Comparison of ENCODE assay signal across 7 cellular contexts in genomic region chr16:24645739-24646645, GRCh38.
DNase-seq lines count a peak whose midpoint lies in the region; ATAC-seq and TF ChIP-seq lines count a peak whose summit lies in the region.

No MANE protein-coding gene starts in this region.

- no peak for TF ChIP-seq CTCF in tibial artery (IDR thresholded peaks at IDR 0.05)

- intact Hi-C loops in left ventricle myocardium superior (cut with micrococcal nuclease) (no loop called here), tibial artery (cut with DNase I; ENCODE audit: low total_unique reads) (no loop called here)

- peak; percentile 69 for ATAC-seq in left ventricle myocardium superior
- ATAC-seq in GM21786 (IDR thresholded peaks at IDR 0.05; ENCODE audit: unreplicated experiment): no peak
- no peak for ATAC-seq in HG02763 (IDR thresholded peaks at IDR 0.05; ENCODE audit: unreplicated experiment)

- H3K4me1 ChIP-seq in tibial artery: peaks cover 0 to 16% (median 5%) of the 10 kb centered on the region in 4 donors

- H3K36me3 ChIP-seq in tibial artery: no peaks in the 10 kb centered on the region

- peak overlapping the region; percentile 14 to 46 for H3K27ac ChIP-seq in tibial artery

- no peak overlapping the region for H3K4me3 ChIP-seq in tibial artery

- H3K27me3 ChIP-seq in tibial artery: no peaks in the 10 kb centered on the region

- DNase-seq in HS-5 (ENCODE audit: low read depth): peak; percentile 100
- peak; percentile 99 for DNase-seq in amniotic epithelial cell (ENCODE audit: low read depth)
- no peak for DNase-seq in left ventricle myocardium superior
- no peak for DNase-seq in tibial artery
- DNase-seq in activated T-cell treated with anti-CD3 and anti-CD28 coated beads, Interleukin-2, amount 50 U/mL, for 48 hours: no peak

- no peaks in the 10 kb centered on the region for H3K9me3 ChIP-seq in tibial artery

Comparison
In these comparisons a context has a peak if more than half of its experiments do, and no peak if none do; other contexts are left out.
1. DNase-seq: peak in HS-5 (single experiment) and amniotic epithelial cell (single experiment); none in left ventricle myocardium superior (single experiment), tibial artery (0 of 2) and activated T-cell treated with anti-CD3 and anti-CD28 coated beads, Interleukin-2, amount 50 U/mL, for 48 hours (0 of 2).